In the genomic region with DNA sequence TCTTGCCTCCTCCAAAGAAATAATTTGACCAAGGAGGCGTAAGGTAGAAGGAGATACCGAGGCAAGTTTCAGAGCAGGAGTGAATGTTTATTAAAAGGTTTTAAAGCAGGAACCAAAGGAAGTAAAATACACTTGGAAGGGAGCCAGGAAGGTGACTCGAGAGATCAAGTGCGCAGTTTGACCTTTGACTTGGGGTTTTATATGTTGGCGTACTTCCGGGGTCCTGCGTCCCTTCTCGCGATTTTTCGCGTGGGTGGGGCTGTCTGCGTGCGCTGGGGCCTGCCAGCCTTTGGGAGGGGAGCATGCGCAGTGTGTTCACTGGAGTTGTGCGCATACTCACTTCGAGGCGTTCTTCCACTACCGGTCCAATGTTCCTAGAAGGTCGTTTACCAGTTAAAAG, we compare ENCODE assay signal across 18 cellular contexts.
DNase-seq lines count a peak whose midpoint lies in the region; ATAC-seq, FAIRE-seq and TF ChIP-seq lines count a peak whose summit lies in the region.
"Had no signal": no experiment of that assay in that cellular context is flagged by ENCODE, and none has a peak within 500 bp of the region (broad histone marks: within the 10 kb centered on the region; RNA-seq: fewer than 3 reads in every experiment).

No MANE protein-coding gene starts in this region.

- H3K4me2 ChIP-seq in K562 (ENCODE audit: insufficient read depth, low read length): peak overlapping the region; percentile 34

- H3K79me2 ChIP-seq in K562 (ENCODE audit: control insufficient read depth, insufficient read depth, low read length): no peaks in the 10 kb centered on the region

- POLR2A ChIA-PET in K562 (lab: Yijun Ruan, JAX): no interaction called here

- H3K4me1 Mint-ChIP-seq in activated CD4-positive, alpha-beta T cell treated with anti-CD3 and anti-CD28 coated beads, Interleukin-2, amount 10 ng/mL, durations not matched to agents 24 days and 14 days: no peaks in the 10 kb centered on the region
- H3K4me1 Mint-ChIP-seq in progenitor cell of endocrine pancreas (ENCODE audit: low read depth): peaks cover 2% of the 10 kb centered on the region
- H3K4me1 Mint-ChIP-seq: B cell had no signal

- peaks cover 0 to 11% of the 10 kb centered on the region in 2 experiments; a peak in 2 of 5 replicates for H3K27me3 ChIP-seq in K562 (ENCODE audit: control insufficient read depth in 2 of 2, insufficient read depth in 2 of 2, low read length in 2 of 2)
- H3K27me3 ChIP-seq in lung (ENCODE audit: control insufficient read depth, insufficient read depth): no peaks in the 10 kb centered on the region
- H3K27me3 ChIP-seq in testis: no peaks in the 10 kb centered on the region

- H2AFZ ChIP-seq in K562 (ENCODE audit: low read depth, low read length): peak overlapping the region; percentile 83

- no peak for TF ChIP-seq POLR2A in K562 (conservative IDR thresholded peaks at IDR 0.05)
- no peak for TF ChIP-seq POLR2A in testis (IDR thresholded peaks at IDR 0.05)

- ATAC-seq in K562: peak; percentile 85
- no peak for ATAC-seq in lung (ENCODE audit: insufficient read depth, low FRiP score)
- ATAC-seq in GM19328 (IDR thresholded peaks at IDR 0.05; ENCODE audit: unreplicated experiment): no peak
- ATAC-seq in GM21717 (IDR thresholded peaks at IDR 0.05; ENCODE audit: unreplicated experiment): no peak

- peak; percentile 71 for FAIRE-seq in K562 (lab: Jason Lieb, UNC)
- FAIRE-seq: GM12892, H54 had no signal

- no peak for TF ChIP-seq EP300 in K562 (IDR thresholded peaks at IDR 0.05; ENCODE audit: low read length)

- H3K9ac ChIP-seq in K562 (ENCODE audit: insufficient read depth in 1 of 2, low read depth in 2 of 2, low read length in 2 of 2): no peak overlapping the region

- peaks cover 14% of the 10 kb centered on the region for H3K9me3 Mint-ChIP-seq in activated CD4-positive, alpha-beta T cell treated with anti-CD3 and anti-CD28 coated beads, Interleukin-2, amount 10 ng/mL, durations not matched to agents 24 days and 14 days
- H3K9me3 Mint-ChIP-seq in progenitor cell of endocrine pancreas (ENCODE audit: low read depth): peaks cover 7% of the 10 kb centered on the region

- H3K36me3 ChIP-seq in K562 (ENCODE audit: control insufficient read depth, insufficient read depth, low read length) (no peaks in the 10 kb centered on the region), lung (ENCODE audit: control insufficient read depth in 2 of 2, insufficient read depth in 2 of 2, low read length in 2 of 2) (no peaks in the 10 kb centered on the region), testis (ENCODE audit: low read depth, missing control alignments) (no peaks in the 10 kb centered on the region)

- H3K27me3 Mint-ChIP-seq in activated CD4-positive, alpha-beta T cell treated with anti-CD3 and anti-CD28 coated beads, Interleukin-2, amount 10 ng/mL, durations not matched to agents 24 days and 14 days: no peaks in the 10 kb centered on the region
- peaks cover 57% of the 10 kb centered on the region for H3K27me3 Mint-ChIP-seq in progenitor cell of endocrine pancreas
- H3K27me3 Mint-ChIP-seq: B cell; CD4-positive, alpha-beta T cell had no signal

- no peaks in the 10 kb centered on the region; a peak in 1 of 5 replicates for H3K4me1 ChIP-seq in K562 (replicated peaks in 1 of 2; ENCODE audit: control insufficient read depth in 2 of 2, insufficient read depth in 2 of 2, low read length in 2 of 2)
- no peaks in the 10 kb centered on the region for H3K4me1 ChIP-seq in lung (ENCODE audit: control insufficient read depth in 2 of 2, insufficient read depth in 2 of 2, low read length in 2 of 2)
- no peaks in the 10 kb centered on the region for H3K4me1 ChIP-seq in testis

- H3K27ac Mint-ChIP-seq in activated CD4-positive, alpha-beta T cell treated with anti-CD3 and anti-CD28 coated beads, Interleukin-2, amount 10 ng/mL, durations not matched to agents 24 days and 14 days: no peak overlapping the region
- no peak overlapping the region for H3K27ac Mint-ChIP-seq in progenitor cell of endocrine pancreas
- H3K27ac Mint-ChIP-seq: B cell; CD4-positive, alpha-beta T cell had no signal

- H3K4me3 Mint-ChIP-seq in activated CD4-positive, alpha-beta T cell treated with anti-CD3 and anti-CD28 coated beads, Interleukin-2, amount 10 ng/mL, durations not matched to agents 24 days and 14 days: no peak overlapping the region
- no peak overlapping the region for H3K4me3 Mint-ChIP-seq in progenitor cell of endocrine pancreas (ENCODE audit: low read depth)
- H3K4me3 Mint-ChIP-seq: B cell; CD4-positive, alpha-beta T cell had no signal

- in situ Hi-C loops in K562 (cut with MboI): no loop called here

- H3K9me1 ChIP-seq in K562 (ENCODE audit: control insufficient read depth, insufficient read depth, low read length): no peaks in the 10 kb centered on the region

- no TSS peak for BruUV-seq in K562 (replicated peaks; lab: Mats Ljungman, UMichigan)

- CTCF ChIA-PET in K562 (lab: Yijun Ruan, JAX; ENCODE audit: low intra/inter-chr PET ratio): no interaction called here

- DNase-seq in activated CD4-positive, alpha-beta T cell treated with anti-CD3 and anti-CD28 coated beads, Interleukin-2, amount 10 ng/mL, durations not matched to agents 24 days and 14 days: peak; percentile 25
- no peak for DNase-seq in activated CD4-positive, alpha-beta T cell treated with anti-CD3 and anti-CD28 coated beads for 4 hours
- DNase-seq in K562 (ENCODE audit: extremely low read depth in 1 of 4, low spot score in 3 of 4) (peak; percentile 46 to 65 (median 58)), lung (ENCODE audit: low spot score) (peak; percentile 14), testis (peak; percentile 84), progenitor cell of endocrine pancreas (ENCODE audit: low spot score, unreplicated experiment) (no peak)
- DNase-seq: 8988T; C1 segment of cervical spinal cord; Calu3; CD4-positive, alpha-beta T cell; DMS153; DMS79 treated with DMSO at 0.1 percent for 48 hours; GDM1 had no signal

- no peaks in the 10 kb centered on the region for H4K20me1 ChIP-seq in K562 (replicated peaks; ENCODE audit: control insufficient read depth, insufficient read depth, low read length)

- 1% methylated on average over 16 of the region's 19 CpGs for WGBS in K562 (ENCODE audit: insufficient coverage, low coverage, missing lambda C conversion rate)
- 90 to 94% methylated on average over 19 of the region's 19 CpGs for WGBS in lung, 2 donors
- 71 to 79% methylated on average over 19 of the region's 19 CpGs for WGBS in testis, 2 donors

- H3K36me3 Mint-ChIP-seq in activated CD4-positive, alpha-beta T cell treated with anti-CD3 and anti-CD28 coated beads, Interleukin-2, amount 10 ng/mL, durations not matched to agents 24 days and 14 days (ENCODE audit: low read depth): no peaks in the 10 kb centered on the region
- no peaks in the 10 kb centered on the region for H3K36me3 Mint-ChIP-seq in progenitor cell of endocrine pancreas (ENCODE audit: insufficient read depth)

- intact Hi-C loops in activated CD4-positive, alpha-beta T cell treated with anti-CD3 and anti-CD28 coated beads, Interleukin-2, amount 10 ng/mL, durations not matched to agents 24 days and 14 days (cut with micrococcal nuclease): no loop called here
- intact Hi-C loops in K562 (cut with micrococcal nuclease) (no loop called here), testis (cut with DNase I; ENCODE audit: low total_unique reads) (no loop called here)

- TF ChIP-seq CTCF in K562 (IDR thresholded peaks at IDR 0.05 in 2 of 3, conservative IDR thresholded peaks at IDR 0.05 in 1 of 3; ENCODE audit: insufficient read depth in 2 of 3, low read depth in 1 of 3, low read length in 3 of 3) (no peak), lung (IDR thresholded peaks at IDR 0.05; ENCODE audit: control extremely low read depth, extremely low read depth) (no peak), testis (IDR thresholded peaks at IDR 0.05) (no peak), progenitor cell of endocrine pancreas (IDR thresholded peaks at IDR 0.05; ENCODE audit: unreplicated experiment) (no peak)

- H3K27ac ChIP-seq in K562 (ENCODE audit: extremely low read depth, low read depth, low read length) (no peak overlapping the region), lung (ENCODE audit: low read depth in 1 of 2, low read length in 1 of 2) (no peak overlapping the region), testis (no peak overlapping the region)

- TF ChIP-seq RAD21 in K562 (CRISPR knock-in tag; conservative IDR thresholded peaks at IDR 0.05 in 1 of 2, IDR thresholded peaks at IDR 0.05 in 1 of 2): no peak

- H3K4me3 ChIP-seq in K562: no peak overlapping the region
- no peak overlapping the region for H3K4me3 ChIP-seq in lung
- peak overlapping the region; percentile 48 to 51 for H3K4me3 ChIP-seq in testis

- H3K9me3 ChIP-seq in K562 (replicated peaks; ENCODE audit: control insufficient read depth, insufficient read depth, low read depth, low read length) (no peaks in the 10 kb centered on the region), lung (ENCODE audit: control insufficient read depth in 2 of 2, insufficient read depth in 1 of 2, low read length in 1 of 2) (peaks cover 0 to 20% of the 10 kb centered on the region in 2 donors), testis (no peaks in the 10 kb centered on the region)

TF ChIP-seq in K562, 482 proteins besides CTCF, POLR2A, EP300 and RAD21 (continues in another document):
- TF ChIP-seq HIVEP1 (CRISPR knock-in tag; IDR thresholded peaks at IDR 0.05) (no peak), ZNF778 (CRISPR knock-in tag; IDR thresholded peaks at IDR 0.05) (no peak), ZFP1 (CRISPR knock-in tag; IDR thresholded peaks at IDR 0.05) (no peak), FOXK1 (CRISPR knock-in tag; IDR thresholded peaks at IDR 0.05; ENCODE audit: borderline replicate concordance) (no peak), BACH1 (tag; IDR thresholded peaks at IDR 0.05) (no peak), YBX1 (IDR thresholded peaks at IDR 0.05) (no peak), CHD2 (IDR thresholded peaks at IDR 0.05; ENCODE audit: low read depth, low read length) (peak; percentile 93)
- TF ChIP-seq, protein P1, sequence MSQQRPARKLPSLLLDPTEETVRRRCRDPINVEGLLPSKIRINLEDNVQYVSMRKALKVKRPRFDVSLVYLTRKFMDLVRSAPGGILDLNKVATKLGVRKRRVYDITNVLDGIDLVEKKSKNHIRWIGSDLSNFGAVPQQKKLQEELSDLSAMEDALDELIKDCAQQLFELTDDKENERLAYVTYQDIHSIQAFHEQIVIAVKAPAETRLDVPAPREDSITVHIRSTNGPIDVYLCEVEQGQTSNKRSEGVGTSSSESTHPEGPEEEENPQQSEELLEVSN (IDR thresholded peaks at IDR 0.05; ENCODE audit: borderline replicate concordance in 1 of 2, extremely low read depth in 1 of 2, insufficient read depth in 1 of 2, insufficient read length in 1 of 2, low read depth in 1 of 2, low read length in 1 of 2, poor library complexity in 1 of 2, severe bottlenecking in 1 of 2): no peak

Comparison
In these comparisons a context has a peak if more than half of its experiments do, and no peak if none do; other contexts are left out.
1. DNase-seq: peak in activated CD4-positive, alpha-beta T cell treated with anti-CD3 and anti-CD28 coated beads, Interleukin-2, amount 10 ng/mL, durations not matched to agents 24 days and 14 days (single experiment), K562 (4 of 4), lung (single experiment) and testis (single experiment); none in activated CD4-positive, alpha-beta T cell treated with anti-CD3 and anti-CD28 coated beads for 4 hours (0 of 2) and progenitor cell of endocrine pancreas (single experiment).
2. H3K4me3 ChIP-seq: peak in testis (2 of 2); none in K562 (single experiment) and lung (single experiment).